In genomic region chr18:9839806-9840205, GRCh38 we compare ENCODE assay signal across 1 cellular context.
TF ChIP-seq lines count a peak whose summit lies in the region.

No MANE protein-coding gene starts in this region.

TF ChIP-seq in IMR-90, 13 proteins besides CTCF, POLR2A, EP300 and RAD21 (continued from another document):
- TF ChIP-seq USF2 (IDR thresholded peaks at IDR 0.05; ENCODE audit: low read depth, low read length) (no peak), NFE2L2 (IDR thresholded peaks at IDR 0.05; ENCODE audit: low read depth, low read length) (no peak), MAFK (IDR thresholded peaks at IDR 0.05; ENCODE audit: low read depth, low read length) (no peak), BHLHE40 (IDR thresholded peaks at IDR 0.05; ENCODE audit: low read depth, low read length) (no peak), SMC3 (IDR thresholded peaks at IDR 0.05; ENCODE audit: low read depth, low read length) (no peak), MXI1 (IDR thresholded peaks at IDR 0.05; ENCODE audit: borderline replicate concordance, low read depth, low read length) (no peak), RFX5 (IDR thresholded peaks at IDR 0.05; ENCODE audit: low read depth, low read length) (no peak)
